In the genomic region with DNA sequence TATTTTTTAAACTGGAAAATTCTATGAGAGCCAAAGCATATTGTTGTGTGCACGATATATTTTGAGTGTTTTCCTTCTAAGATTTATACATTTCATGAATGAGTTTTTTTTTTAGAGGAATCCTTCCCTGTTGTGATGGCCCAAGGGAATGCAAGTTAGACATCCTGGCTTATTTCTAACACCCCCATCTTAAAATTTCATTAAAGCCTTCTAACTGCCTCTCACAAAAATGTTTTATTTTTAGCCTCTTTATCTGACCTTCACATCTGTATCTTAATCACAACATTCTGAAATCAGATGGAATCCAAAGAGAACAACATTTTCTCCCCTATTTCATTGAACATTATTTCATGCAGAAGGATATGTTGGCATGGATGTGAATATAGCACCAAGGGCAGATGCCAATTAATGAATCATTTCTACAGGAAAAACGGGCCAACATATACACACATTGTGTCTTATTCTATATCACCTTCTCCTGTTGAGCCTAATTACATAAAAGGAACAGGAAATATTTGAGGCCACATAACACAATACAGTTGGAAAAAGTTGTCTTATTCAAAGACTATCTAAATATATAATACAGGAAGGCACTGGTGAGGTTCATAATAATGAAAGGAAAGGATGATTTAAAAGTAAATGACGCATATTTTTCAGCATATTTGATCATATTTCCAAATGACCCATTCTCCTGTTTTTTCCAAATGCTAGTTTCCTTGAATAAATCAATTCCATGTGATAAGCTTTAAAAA, we compare ENCODE assay signal across 2 cellular contexts.
TF ChIP-seq lines count a peak whose summit lies in the region.

No MANE protein-coding gene starts in this region.

TF ChIP-seq in GM23338, 12 proteins besides CTCF, POLR2A, EP300 and RAD21 (continued from another document and continues in another):
- TF ChIP-seq JUNB (IDR thresholded peaks at IDR 0.05; ENCODE audit: unreplicated experiment) (no peak), ETS1 (IDR thresholded peaks at IDR 0.05) (no peak), POLR2AphosphoS5 (IDR thresholded peaks at IDR 0.05; ENCODE audit: low read depth) (no peak), STAT1 (IDR thresholded peaks at IDR 0.05; ENCODE audit: unreplicated experiment) (no peak), EZH2 (IDR thresholded peaks at IDR 0.05; ENCODE audit: low read depth, unreplicated experiment) (no peak), EZH2phosphoT487 (IDR thresholded peaks at IDR 0.05; ENCODE audit: unreplicated experiment) (no peak), ZNF331 (CRISPR knock-in tag; IDR thresholded peaks at IDR 0.05; ENCODE audit: low read depth) (no peak), NANOG (IDR thresholded peaks at IDR 0.05; ENCODE audit: borderline replicate concordance) (no peak)
- TF ChIP-seq, protein P1, sequence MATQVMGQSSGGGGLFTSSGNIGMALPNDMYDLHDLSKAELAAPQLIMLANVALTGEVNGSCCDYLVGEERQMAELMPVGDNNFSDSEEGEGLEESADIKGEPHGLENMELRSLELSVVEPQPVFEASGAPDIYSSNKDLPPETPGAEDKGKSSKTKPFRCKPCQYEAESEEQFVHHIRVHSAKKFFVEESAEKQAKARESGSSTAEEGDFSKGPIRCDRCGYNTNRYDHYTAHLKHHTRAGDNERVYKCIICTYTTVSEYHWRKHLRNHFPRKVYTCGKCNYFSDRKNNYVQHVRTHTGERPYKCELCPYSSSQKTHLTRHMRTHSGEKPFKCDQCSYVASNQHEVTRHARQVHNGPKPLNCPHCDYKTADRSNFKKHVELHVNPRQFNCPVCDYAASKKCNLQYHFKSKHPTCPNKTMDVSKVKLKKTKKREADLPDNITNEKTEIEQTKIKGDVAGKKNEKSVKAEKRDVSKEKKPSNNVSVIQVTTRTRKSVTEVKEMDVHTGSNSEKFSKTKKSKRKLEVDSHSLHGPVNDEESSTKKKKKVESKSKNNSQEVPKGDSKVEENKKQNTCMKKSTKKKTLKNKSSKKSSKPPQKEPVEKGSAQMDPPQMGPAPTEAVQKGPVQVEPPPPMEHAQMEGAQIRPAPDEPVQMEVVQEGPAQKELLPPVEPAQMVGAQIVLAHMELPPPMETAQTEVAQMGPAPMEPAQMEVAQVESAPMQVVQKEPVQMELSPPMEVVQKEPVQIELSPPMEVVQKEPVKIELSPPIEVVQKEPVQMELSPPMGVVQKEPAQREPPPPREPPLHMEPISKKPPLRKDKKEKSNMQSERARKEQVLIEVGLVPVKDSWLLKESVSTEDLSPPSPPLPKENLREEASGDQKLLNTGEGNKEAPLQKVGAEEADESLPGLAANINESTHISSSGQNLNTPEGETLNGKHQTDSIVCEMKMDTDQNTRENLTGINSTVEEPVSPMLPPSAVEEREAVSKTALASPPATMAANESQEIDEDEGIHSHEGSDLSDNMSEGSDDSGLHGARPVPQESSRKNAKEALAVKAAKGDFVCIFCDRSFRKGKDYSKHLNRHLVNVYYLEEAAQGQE (IDR thresholded peaks at IDR 0.05; ENCODE audit: unreplicated experiment): no peak

TF ChIP-seq in SK-N-SH, 30 proteins besides CTCF, POLR2A, EP300 and RAD21 (continued from another document):
- TF ChIP-seq MXI1 (IDR thresholded peaks at IDR 0.05; ENCODE audit: low read depth, low read length) (no peak), TEAD4 (IDR thresholded peaks at IDR 0.05; ENCODE audit: borderline replicate concordance, insufficient read depth) (no peak), FOXM1 (IDR thresholded peaks at IDR 0.05; ENCODE audit: low read depth) (no peak), EZH2phosphoT487 (IDR thresholded peaks at IDR 0.05; ENCODE audit: borderline replicate concordance, low read depth) (no peak)
- TF ChIP-seq, protein P2, sequence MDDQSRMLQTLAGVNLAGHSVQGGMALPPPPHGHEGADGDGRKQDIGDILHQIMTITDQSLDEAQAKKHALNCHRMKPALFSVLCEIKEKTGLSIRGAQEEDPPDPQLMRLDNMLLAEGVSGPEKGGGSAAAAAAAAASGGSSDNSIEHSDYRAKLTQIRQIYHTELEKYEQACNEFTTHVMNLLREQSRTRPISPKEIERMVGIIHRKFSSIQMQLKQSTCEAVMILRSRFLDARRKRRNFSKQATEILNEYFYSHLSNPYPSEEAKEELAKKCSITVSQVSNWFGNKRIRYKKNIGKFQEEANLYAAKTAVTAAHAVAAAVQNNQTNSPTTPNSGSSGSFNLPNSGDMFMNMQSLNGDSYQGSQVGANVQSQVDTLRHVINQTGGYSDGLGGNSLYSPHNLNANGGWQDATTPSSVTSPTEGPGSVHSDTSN (IDR thresholded peaks at IDR 0.05): no peak
TF ChIP-seq in SK-N-SH: peak in this region for 0.
